ENCODE assay signal across 8 cellular contexts in the genomic region with DNA sequence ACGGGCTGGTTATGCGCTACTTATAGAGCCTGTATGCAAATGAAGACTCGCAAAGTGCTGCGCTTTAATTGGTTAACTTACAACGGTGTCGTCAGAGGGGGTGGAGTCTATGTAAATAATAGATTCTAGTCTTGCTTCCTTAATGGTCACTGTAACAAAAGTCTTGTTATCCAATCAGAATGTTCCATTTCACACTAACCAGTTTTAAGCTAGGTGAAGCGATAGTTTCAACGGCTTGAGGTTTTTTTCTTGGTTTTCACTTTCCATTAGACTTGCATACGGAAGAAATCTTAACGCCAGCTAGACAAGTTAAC.
DNase-seq lines count a peak whose midpoint lies in the region; ATAC-seq, FAIRE-seq and TF ChIP-seq lines count a peak whose summit lies in the region.
"Not testable (repeated sequence)": the region's sequence is repeated elsewhere in the genome, so short reads cannot be mapped to it uniquely, and the experiment has no call there.

No MANE protein-coding gene starts in this region.

- not testable (repeated sequence) for TF ChIP-seq CTCF in WTC11 (IDR thresholded peaks at IDR 0.05); GM12878 (IDR thresholded peaks at IDR 0.05 in 2 of 3, conservative IDR thresholded peaks at IDR 0.05 in 1 of 3; ENCODE audit: control insufficient read depth in 2 of 3, extremely low read depth in 1 of 3, insufficient read depth in 1 of 3, low read depth in 3 of 3, low read length in 3 of 3); epithelial cell of esophagus (IDR thresholded peaks at IDR 0.05; ENCODE audit: insufficient read depth, low read depth, low read length, missing control alignments); uterus (IDR thresholded peaks at IDR 0.05)

- H3K4me3 ChIP-seq in GM23248 (peak overlapping the region; percentile 70), epithelial cell of esophagus (ENCODE audit: low read length) (peak overlapping the region; percentile 22), skeletal muscle tissue (ENCODE audit: low read length in 3 of 3) (peak overlapping the region in 2 of 3 donors; percentile 36 to 51), uterus (peak overlapping the region; percentile 38 to 45)
- not testable (repeated sequence) for H3K4me3 ChIP-seq in GM12878

- ATAC-seq in WTC11 (peak; percentile 82), GM12878 (peak; percentile 41; the same call in 2 of the 3 replicates), left cardiac atrium (peak; percentile 95 to 96), naive B cell (ENCODE audit: low read depth in 2 of 2) (peak; percentile 85 to 89)

- not testable (repeated sequence) for H3K4me1 ChIP-seq in GM23248 (ENCODE audit: insufficient read depth); GM12878 (ENCODE audit: control insufficient read depth, insufficient read depth, low read length); skeletal muscle tissue (ENCODE audit: control insufficient read depth in 3 of 3, insufficient read depth in 3 of 3, low read length in 3 of 3); uterus

- not testable (repeated sequence) for H3K9me3 ChIP-seq in GM23248 (ENCODE audit: low read depth); GM12878 (replicated peaks; ENCODE audit: control insufficient read depth, insufficient read depth, low read length); skeletal muscle tissue (ENCODE audit: control insufficient read depth in 3 of 3, low read length in 3 of 3); uterus

- not testable (repeated sequence) for H3K27me3 ChIP-seq in GM23248 (replicated peaks; ENCODE audit: insufficient read depth); GM12878 (replicated peaks in 1 of 2; ENCODE audit: control insufficient read depth in 2 of 2, insufficient read depth in 2 of 2, low read length in 1 of 2); skeletal muscle tissue (ENCODE audit: control insufficient read depth in 3 of 3, insufficient read depth in 3 of 3, low read length in 3 of 3); uterus

- not testable (repeated sequence) for H3K27ac Mint-ChIP-seq in WTC11, naive B cell

- not testable (repeated sequence) for TF ChIP-seq POLR2A in GM12878 (IDR thresholded peaks at IDR 0.05; ENCODE audit: low read depth, low read length); uterus (IDR thresholded peaks at IDR 0.05)

- CTCF ChIA-PET in WTC11 (lab: Charles Lee); GM12878 (lab: Yijun Ruan, JAX): not testable (repeated sequence)

- H3K9ac ChIP-seq in GM23248 = peak overlapping the region; percentile 66
- H3K9ac ChIP-seq in GM12878 (ENCODE audit: control insufficient read depth, insufficient read depth, low read length); skeletal muscle tissue (ENCODE audit: low read depth in 1 of 3, low read length in 3 of 3): not testable (repeated sequence)

- not testable (repeated sequence) for H3K36me3 ChIP-seq in GM23248 (ENCODE audit: low read depth); GM12878 (ENCODE audit: control insufficient read depth in 2 of 2, insufficient read depth in 2 of 2, low read length in 1 of 2); skeletal muscle tissue (ENCODE audit: control insufficient read depth in 3 of 3, insufficient read depth in 3 of 3, low read length in 3 of 3); uterus

- not testable (repeated sequence) for H4K20me1 ChIP-seq in GM23248 (ENCODE audit: insufficient read depth); GM12878 (ENCODE audit: control insufficient read depth, insufficient read depth)

- not testable (repeated sequence) for FAIRE-seq in GM12878 (lab: Jason Lieb, UNC)

- intact Hi-C loops in GM12878 (cut with micrococcal nuclease; ENCODE audit: unreplicated experiment); left cardiac atrium (cut with DNase I); uterus (cut with DNase I; ENCODE audit: low total_unique reads): not testable (repeated sequence)

- not testable (repeated sequence) for H3K27me3 Mint-ChIP-seq in WTC11 (ENCODE audit: low read depth); naive B cell

- not testable (repeated sequence) for TF ChIP-seq EP300 in GM12878 (IDR thresholded peaks at IDR 0.05; ENCODE audit: borderline replicate concordance in 1 of 2, control insufficient read depth in 1 of 2, low read depth in 2 of 2, low read length in 2 of 2)

- H3K79me2 ChIP-seq in GM23248 (ENCODE audit: insufficient read depth); GM12878 (ENCODE audit: control insufficient read depth, insufficient read depth, low read length): not testable (repeated sequence)

- DNase-seq in GM23248; WTC11 (ENCODE audit: low spot score); GM12878 (ENCODE audit: low read depth, low spot score); epithelial cell of esophagus (ENCODE audit: low read depth); left cardiac atrium; naive B cell; uterus: not testable (repeated sequence)

- H3K9me2 ChIP-seq in GM23248 (ENCODE audit: insufficient read depth) = not testable (repeated sequence)

- H3K4me2 ChIP-seq in GM23248 (ENCODE audit: unreplicated experiment); GM12878 (ENCODE audit: control insufficient read depth, insufficient read depth): not testable (repeated sequence)

- not testable (repeated sequence) for TF ChIP-seq RAD21 in GM12878 (IDR thresholded peaks at IDR 0.05; ENCODE audit: insufficient read depth, low read depth, low read length)

- not testable (repeated sequence) for BruUV-seq in GM12878 (replicated peaks; lab: Mats Ljungman, UMichigan)

- H2AFZ ChIP-seq in GM23248 = peak overlapping the region; percentile 80
- not testable (repeated sequence) for H2AFZ ChIP-seq in GM12878 (ENCODE audit: control insufficient read depth, low read depth, low read length)

- WGBS in GM23248 (ENCODE audit: low coverage in 1 of 2, low lambda C conversion rate in 2 of 2, missing lambda C conversion rate in 2 of 2), 2 experiments = 0% methylated on average over 8 to 10 of the region's 10 CpGs
- WGBS in GM12878 (ENCODE audit: insufficient coverage, insufficient replicate concordance, low lambda C conversion rate, missing lambda C conversion rate) = 63% methylated on average over 7 of the region's 10 CpGs

- not testable (repeated sequence) for H3F3A ChIP-seq in GM23248 (ENCODE audit: insufficient read depth)

- not testable (repeated sequence) for H3K9me3 Mint-ChIP-seq in WTC11, naive B cell

- not testable (repeated sequence) for H3K36me3 Mint-ChIP-seq in WTC11, naive B cell

- H3K4me3 Mint-ChIP-seq in WTC11 (peak overlapping the region; percentile 60), naive B cell (peak overlapping the region in 1 of 8 donors; percentile 44)

- RAD21 ChIA-PET in GM12878 (lab: Charles Lee; ENCODE audit: unreplicated experiment) = not testable (repeated sequence)

- H3K27ac ChIP-seq in GM23248 = peak overlapping the region; percentile 53; the same call in 1 of the 2 replicates
- not testable (repeated sequence) for H3K27ac ChIP-seq in GM12878 (ENCODE audit: control insufficient read depth, insufficient read depth); skeletal muscle tissue (ENCODE audit: low read depth, low read length)
- H3K27ac ChIP-seq in uterus = peak overlapping the region; percentile 61 to 75

- in situ Hi-C loops in GM23248 (cut with MboI); GM12878 (cut with MboI): not testable (repeated sequence)

- SMC1A ChIA-PET in GM12878 (lab: Charles Lee; ENCODE audit: uncharacterized antibody, unreplicated experiment) = not testable (repeated sequence)

- not testable (repeated sequence) for H3K4me1 Mint-ChIP-seq in WTC11, naive B cell

- POLR2A ChIA-PET in WTC11 (lab: Charles Lee); GM12878 (lab: Charles Lee): not testable (repeated sequence)

Comparison
In these comparisons a context has a peak if more than half of its experiments do, and no peak if none do; other contexts are left out.
1. ATAC-seq: peak in every context shown above with its lines; median percentile 96 in left cardiac atrium; 87 in naive B cell; 82 in WTC11; 41 in GM12878.